Comparison of ENCODE assay signal across 23 cellular contexts in the genomic region with DNA sequence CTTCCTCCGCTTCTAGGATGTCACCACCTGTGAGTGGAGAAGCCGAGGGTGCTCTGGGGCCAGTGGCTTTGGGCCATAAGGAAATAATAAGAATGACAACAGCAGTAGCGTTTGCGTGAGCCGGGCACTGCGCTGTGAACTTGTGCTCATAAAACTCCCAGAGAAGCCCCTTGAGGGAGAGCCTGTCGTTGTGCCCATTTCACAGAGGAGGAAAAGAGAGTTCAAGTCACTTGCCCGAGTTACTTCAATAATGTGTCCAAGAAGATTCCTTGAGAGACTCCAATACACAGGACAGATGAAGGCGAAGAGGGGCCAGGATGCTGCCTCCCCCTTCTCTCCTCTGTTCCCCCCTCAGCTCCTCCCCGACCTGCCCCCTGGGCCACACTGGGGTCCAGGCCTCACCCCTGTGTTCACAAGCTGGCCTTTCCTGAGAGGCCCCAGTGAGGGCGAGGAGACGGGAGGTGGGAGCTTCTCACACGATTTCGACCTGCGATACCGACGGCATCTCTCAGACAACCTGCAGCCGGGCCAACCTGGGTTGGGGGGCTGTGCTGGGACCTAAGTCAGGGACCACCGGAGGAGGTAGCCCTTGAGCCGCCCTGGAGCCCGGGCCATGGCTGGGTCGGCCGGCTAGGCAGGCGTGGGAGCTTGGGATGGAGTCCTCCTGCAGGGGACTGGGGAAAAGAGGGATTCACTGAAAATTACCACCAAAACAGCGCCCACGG.
"Had no signal": no experiment of that assay in that cellular context is flagged by ENCODE, and none has a peak within 500 bp of the region (broad histone marks: within the 10 kb centered on the region; RNA-seq: fewer than 3 reads in every experiment).

No MANE protein-coding gene starts in this region.

- DNase-seq: activated CD4-positive, alpha-beta memory T cell treated with anti-CD3 and anti-CD28 coated beads for 36 hours; activated CD4-positive, alpha-beta T cell treated with anti-CD3 and anti-CD28 coated beads, Interleukin-2, amount 10 ng/mL, durations not matched to agents 24 days and 14 days; activated CD4-positive, CD25-positive, alpha-beta regulatory T cell treated with anti-CD3 and anti-CD28 coated beads, Interleukin-2, amount 50 U/mL, for 72 hours; activated naive CD4-positive, alpha-beta T cell; activated naive CD8-positive, alpha-beta T cell treated with anti-CD3 and anti-CD28 coated beads for 36 hours; activated T-cell treated with anti-CD3 and anti-CD28 coated beads, Interleukin-2, amount 50 U/mL, for 4 hours; amniotic stem cell; caudate nucleus; endodermal cell; foreskin keratinocyte; hypothalamus; immature natural killer cell; midbrain; naive thymus-derived CD4-positive, alpha-beta T cell; retina; stimulated activated naive CD8-positive, alpha-beta T cell treated with anti-CD3 and anti-CD28 coated beads, Interleukin-15, Interleukin-2, amounts not matched to agents 100 U/mL and 50 U/mL, for 24 hours; T-helper 2 cell; testis had no signal

- H3K9me3 ChIP-seq: heart left ventricle, ovary, prostate gland, testis, upper lobe of left lung had no signal

- ATAC-seq: activated T-cell treated with anti-CD3 and anti-CD28 coated beads, Interleukin-2, amount 50 U/mL, for 4 hours; activated T-helper 17 cell treated with anti-CD3 and anti-CD28 coated beads, Interleukin-2, amount 50 U/mL, for 72 hours; foreskin keratinocyte; naive thymus-derived CD4-positive, alpha-beta T cell; stimulated activated naive CD8-positive, alpha-beta T cell treated with anti-CD3 and anti-CD28 coated beads, Interleukin-15, Interleukin-2, amounts not matched to agents 100 U/mL and 50 U/mL, for 24 hours had no signal

- H3K4me3 ChIP-seq: heart left ventricle, ovary, prostate gland, testis, upper lobe of left lung had no signal

- H3K27ac ChIP-seq: foreskin keratinocyte, ovary, prostate gland, testis, upper lobe of left lung had no signal

- H3K36me3 ChIP-seq: heart left ventricle, ovary, prostate gland, upper lobe of left lung had no signal

- H3K27me3 ChIP-seq: foreskin keratinocyte, heart left ventricle, ovary, testis, upper lobe of left lung had no signal

- H3K4me1 ChIP-seq: foreskin keratinocyte, prostate gland, testis, upper lobe of left lung had no signal
